In the genomic region with DNA sequence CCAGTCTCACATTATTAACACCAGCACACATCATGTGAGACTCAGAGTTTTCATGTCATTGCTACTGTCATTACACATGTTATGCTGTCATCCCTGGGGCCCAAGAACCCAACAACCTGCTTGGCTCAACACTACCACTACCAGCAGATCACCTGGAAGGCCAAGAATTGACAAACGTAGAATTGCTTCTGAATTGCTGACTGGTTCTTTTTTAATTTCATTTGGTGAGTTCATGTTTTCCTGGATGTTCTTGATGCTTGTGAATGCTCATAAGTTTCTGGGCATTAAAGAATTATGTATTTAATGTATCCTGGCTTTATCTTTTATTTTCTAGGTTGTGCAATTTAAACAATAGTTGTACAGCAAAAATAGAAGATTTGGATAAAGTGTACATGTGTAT, we compare ENCODE assay signal across 2 cellular contexts.
TF ChIP-seq lines count a peak whose summit lies in the region.

No MANE protein-coding gene starts in this region.

TF ChIP-seq in HepG2, 621 proteins besides CTCF, POLR2A, EP300 and RAD21:
- TF ChIP-seq, protein P1, sequence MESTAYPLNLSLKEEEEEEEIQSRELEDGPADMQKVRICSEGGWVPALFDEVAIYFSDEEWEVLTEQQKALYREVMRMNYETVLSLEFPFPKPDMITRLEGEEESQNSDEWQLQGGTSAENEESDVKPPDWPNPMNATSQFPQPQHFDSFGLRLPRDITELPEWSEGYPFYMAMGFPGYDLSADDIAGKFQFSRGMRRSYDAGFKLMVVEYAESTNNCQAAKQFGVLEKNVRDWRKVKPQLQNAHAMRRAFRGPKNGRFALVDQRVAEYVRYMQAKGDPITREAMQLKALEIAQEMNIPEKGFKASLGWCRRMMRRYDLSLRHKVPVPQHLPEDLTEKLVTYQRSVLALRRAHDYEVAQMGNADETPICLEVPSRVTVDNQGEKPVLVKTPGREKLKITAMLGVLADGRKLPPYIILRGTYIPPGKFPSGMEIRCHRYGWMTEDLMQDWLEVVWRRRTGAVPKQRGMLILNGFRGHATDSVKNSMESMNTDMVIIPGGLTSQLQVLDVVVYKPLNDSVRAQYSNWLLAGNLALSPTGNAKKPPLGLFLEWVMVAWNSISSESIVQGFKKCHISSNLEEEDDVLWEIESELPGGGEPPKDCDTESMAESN (CRISPR knock-in tag; conservative IDR thresholded peaks at IDR 0.05), result no peak
- TF ChIP-seq ZFAT (CRISPR knock-in tag; conservative IDR thresholded peaks at IDR 0.05) (no peak), MAFK (conservative IDR thresholded peaks at IDR 0.05 in 1 of 2, IDR thresholded peaks at IDR 0.05 in 1 of 2; ENCODE audit: low read length in 2 of 2) (peak in 1 of 2 experiments; percentile 63; a peak in 3 of 4 replicates), MAFF (IDR thresholded peaks at IDR 0.05; ENCODE audit: low read depth, low read length) (peak; percentile 48; the same call in 1 of the 2 replicates), KDM1A (CRISPR knock-in tag; IDR thresholded peaks at IDR 0.05) (no peak)
- TF ChIP-seq, protein P2, sequence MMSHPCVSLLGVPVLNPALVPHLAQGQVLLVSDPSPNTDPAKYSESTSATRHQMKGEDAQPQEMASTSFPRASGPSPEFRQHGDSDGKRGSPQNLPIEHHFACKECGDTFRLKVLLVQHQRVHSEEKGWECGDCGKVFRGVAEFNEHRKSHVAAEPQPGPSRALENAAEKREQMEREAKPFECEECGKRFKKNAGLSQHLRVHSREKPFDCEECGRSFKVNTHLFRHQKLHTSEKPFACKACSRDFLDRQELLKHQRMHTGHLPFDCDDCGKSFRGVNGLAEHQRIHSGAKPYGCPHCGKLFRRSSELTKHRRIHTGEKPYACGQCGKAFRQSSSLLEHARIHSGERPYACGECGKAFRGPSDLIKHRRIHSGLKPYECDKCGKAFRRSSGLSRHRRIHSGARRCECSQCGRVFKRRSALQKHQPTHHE (CRISPR knock-in tag; IDR thresholded peaks at IDR 0.05; ENCODE audit: borderline replicate concordance), result no peak
- TF ChIP-seq, protein P3, sequence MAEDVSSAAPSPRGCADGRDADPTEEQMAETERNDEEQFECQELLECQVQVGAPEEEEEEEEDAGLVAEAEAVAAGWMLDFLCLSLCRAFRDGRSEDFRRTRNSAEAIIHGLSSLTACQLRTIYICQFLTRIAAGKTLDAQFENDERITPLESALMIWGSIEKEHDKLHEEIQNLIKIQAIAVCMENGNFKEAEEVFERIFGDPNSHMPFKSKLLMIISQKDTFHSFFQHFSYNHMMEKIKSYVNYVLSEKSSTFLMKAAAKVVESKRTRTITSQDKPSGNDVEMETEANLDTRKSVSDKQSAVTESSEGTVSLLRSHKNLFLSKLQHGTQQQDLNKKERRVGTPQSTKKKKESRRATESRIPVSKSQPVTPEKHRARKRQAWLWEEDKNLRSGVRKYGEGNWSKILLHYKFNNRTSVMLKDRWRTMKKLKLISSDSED (CRISPR knock-in tag; IDR thresholded peaks at IDR 0.05), result no peak

TF ChIP-seq in K562, 482 proteins besides CTCF, POLR2A, EP300 and RAD21:
- TF ChIP-seq ZNF316 (IDR thresholded peaks at IDR 0.05) (peak; percentile 4; the same call in 1 of the 2 replicates), PRMT5 (CRISPR knock-in tag; IDR thresholded peaks at IDR 0.05) (no peak), ZKSCAN1 (IDR thresholded peaks at IDR 0.05; ENCODE audit: low read depth, low read length) (no peak)
- TF ChIP-seq, protein P4, sequence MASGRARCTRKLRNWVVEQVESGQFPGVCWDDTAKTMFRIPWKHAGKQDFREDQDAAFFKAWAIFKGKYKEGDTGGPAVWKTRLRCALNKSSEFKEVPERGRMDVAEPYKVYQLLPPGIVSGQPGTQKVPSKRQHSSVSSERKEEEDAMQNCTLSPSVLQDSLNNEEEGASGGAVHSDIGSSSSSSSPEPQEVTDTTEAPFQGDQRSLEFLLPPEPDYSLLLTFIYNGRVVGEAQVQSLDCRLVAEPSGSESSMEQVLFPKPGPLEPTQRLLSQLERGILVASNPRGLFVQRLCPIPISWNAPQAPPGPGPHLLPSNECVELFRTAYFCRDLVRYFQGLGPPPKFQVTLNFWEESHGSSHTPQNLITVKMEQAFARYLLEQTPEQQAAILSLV (tag; IDR thresholded peaks at IDR 0.05), result no peak
- TF ChIP-seq, protein P5, sequence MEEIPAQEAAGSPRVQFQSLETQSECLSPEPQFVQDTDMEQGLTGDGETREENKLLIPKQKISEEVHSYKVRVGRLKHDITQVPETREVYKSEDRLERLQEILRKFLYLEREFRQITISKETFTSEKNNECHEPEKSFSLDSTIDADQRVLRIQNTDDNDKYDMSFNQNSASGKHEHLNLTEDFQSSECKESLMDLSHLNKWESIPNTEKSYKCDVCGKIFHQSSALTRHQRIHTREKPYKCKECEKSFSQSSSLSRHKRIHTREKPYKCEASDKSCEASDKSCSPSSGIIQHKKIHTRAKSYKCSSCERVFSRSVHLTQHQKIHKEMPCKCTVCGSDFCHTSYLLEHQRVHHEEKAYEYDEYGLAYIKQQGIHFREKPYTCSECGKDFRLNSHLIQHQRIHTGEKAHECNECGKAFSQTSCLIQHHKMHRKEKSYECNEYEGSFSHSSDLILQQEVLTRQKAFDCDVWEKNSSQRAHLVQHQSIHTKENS (CRISPR knock-in tag; IDR thresholded peaks at IDR 0.05), result no peak
